ENCODE assay signal across 23 cellular contexts in the genomic region with DNA sequence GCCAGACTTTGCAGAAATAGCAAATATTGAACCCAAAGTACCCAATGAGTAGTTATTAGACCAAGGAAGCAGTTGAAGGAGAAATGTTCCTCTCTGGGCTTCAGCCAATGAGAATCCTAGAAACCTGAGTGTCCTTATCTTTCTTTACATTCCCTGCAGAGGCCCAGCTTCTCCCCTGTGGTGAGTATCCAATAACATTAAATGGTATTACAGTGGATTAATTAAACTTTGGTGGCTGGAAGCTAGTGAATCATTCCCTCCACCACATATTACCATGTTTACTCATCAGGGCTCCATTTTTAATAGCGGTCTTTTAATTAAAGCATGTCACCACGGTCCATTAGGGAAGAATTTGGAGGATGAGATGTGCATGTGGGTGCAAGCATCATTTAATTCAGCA.
"Had no signal": no experiment of that assay in that cellular context is flagged by ENCODE, and none has a peak within 500 bp of the region (broad histone marks: within the 10 kb centered on the region; RNA-seq: fewer than 3 reads in every experiment).

No MANE protein-coding gene starts in this region.

- H2AFZ ChIP-seq: parathyroid adenoma had no signal

- H3K4me3 ChIP-seq: gastroesophageal sphincter, heart left ventricle, lung, thyroid gland had no signal

- H3K79me2 ChIP-seq: parathyroid adenoma had no signal

- H3K27me3 ChIP-seq: gastroesophageal sphincter, thyroid gland had no signal

- H3K36me3 Mint-ChIP-seq: activated naive CD8-positive, alpha-beta T cell treated with anti-CD3 and anti-CD28 coated beads, Interleukin-2, amount 10 ng/mL, durations not matched to agents 7 days and 5 days; mesothelial cell of epicardium; natural killer cell treated with Interleukin-12 subunit alpha and Interleukin-12 subunit beta and Interleukin-15 and Interleukin-18, amount 100 ng/mL, for 72 hours had no signal

- H3K9me3 Mint-ChIP-seq: activated B cell treated with CpG ODN at 0.5 μM for 24 hours; activated CD4-positive, alpha-beta memory T cell treated with anti-CD3 and anti-CD28 coated beads, Interleukin-2, amount 10 ng/mL, durations not matched to agents 7 days and 5 days; activated naive CD8-positive, alpha-beta T cell treated with anti-CD3 and anti-CD28 coated beads, Interleukin-2, amount 10 ng/mL, durations not matched to agents 7 days and 5 days; activated T-helper 2 cell treated with anti-CD3 and anti-CD28 coated beads, Interferon-gamma antibody, Interleukin-2, Interleukin-4, amounts not matched to agents 10 μg/mL and 5 μg/mL and 100 μg/mL, durations not matched to agents 14 hours and 24 hours and 36 hours; mesothelial cell of epicardium; natural killer cell treated with Interleukin-12 subunit alpha and Interleukin-12 subunit beta and Interleukin-15 and Interleukin-18, amount 100 ng/mL, for 72 hours; T-helper 2 cell treated with Interferon-gamma antibody and Interleukin-4, amounts not matched to agents 5 μg/mL and 100 μg/mL, for 36 hours had no signal

- H3K4me3 Mint-ChIP-seq: activated B cell treated with CpG ODN at 0.5 μM for 24 hours; activated CD4-positive, alpha-beta memory T cell treated with anti-CD3 and anti-CD28 coated beads, Interleukin-2, amount 10 ng/mL, durations not matched to agents 7 days and 5 days; activated naive CD8-positive, alpha-beta T cell treated with anti-CD3 and anti-CD28 coated beads, Interleukin-2, amount 10 ng/mL, durations not matched to agents 7 days and 5 days; mesothelial cell of epicardium; natural killer cell treated with Interleukin-12 subunit alpha and Interleukin-12 subunit beta and Interleukin-15 and Interleukin-18, amount 100 ng/mL, for 72 hours; T-helper 2 cell treated with Interferon-gamma antibody and Interleukin-4, amounts not matched to agents 5 μg/mL and 100 μg/mL, for 36 hours had no signal

- H3K36me3 ChIP-seq: gastroesophageal sphincter, heart left ventricle, thyroid gland had no signal

- H3K27ac Mint-ChIP-seq: activated B cell treated with CpG ODN at 0.5 μM for 24 hours; activated CD4-positive, alpha-beta memory T cell treated with anti-CD3 and anti-CD28 coated beads, Interleukin-2, amount 10 ng/mL, durations not matched to agents 7 days and 5 days; activated naive CD8-positive, alpha-beta T cell treated with anti-CD3 and anti-CD28 coated beads, Interleukin-2, amount 10 ng/mL, durations not matched to agents 7 days and 5 days; activated T-helper 2 cell treated with anti-CD3 and anti-CD28 coated beads, Interferon-gamma antibody, Interleukin-2, Interleukin-4, amounts not matched to agents 10 μg/mL and 5 μg/mL and 100 μg/mL, durations not matched to agents 14 hours and 24 hours and 36 hours; mesothelial cell of epicardium; natural killer cell treated with Interleukin-12 subunit alpha and Interleukin-12 subunit beta and Interleukin-15 and Interleukin-18, amount 100 ng/mL, for 72 hours; T-helper 2 cell treated with Interferon-gamma antibody and Interleukin-4, amounts not matched to agents 5 μg/mL and 100 μg/mL, for 36 hours had no signal

- H3K9me3 ChIP-seq: gastroesophageal sphincter, heart left ventricle, thyroid gland had no signal

- H3K27ac ChIP-seq: gastroesophageal sphincter, heart left ventricle, parathyroid adenoma, thyroid gland had no signal

- DNase-seq: activated B cell treated with CpG ODN at 0.5 μM for 24 hours; activated CD4-positive, alpha-beta memory T cell treated with anti-CD3 and anti-CD28 coated beads, Interleukin-2, amount 10 ng/mL, durations not matched to agents 7 days and 5 days; activated CD4-positive, alpha-beta T cell treated with anti-CD3 and anti-CD28 coated beads for 4 hours; activated naive CD4-positive, alpha-beta T cell treated with Interleukin-2 at 50 U/mL for 16 hours; activated naive CD8-positive, alpha-beta T cell treated with anti-CD3 and anti-CD28 coated beads, Interleukin-2, amount 10 ng/mL, durations not matched to agents 7 days and 5 days; activated T-cell treated with anti-CD3 and anti-CD28 coated beads, Interleukin-2, amount 50 U/mL, for 1 hour; cerebellar nuclear complex; effector CD4-positive, alpha-beta T cell; heart left ventricle; kidney; retina; stimulated activated CD4-positive, alpha-beta T cell treated with anti-CD3 and anti-CD28 coated beads, Interleukin-12 subunit alpha, Interleukin-12 subunit beta, amount 100 ng/mL, for 4 hours; stimulated activated CD4-positive, alpha-beta T cell treated with anti-CD3 and anti-CD28 coated beads, Interleukin-1b, Interleukin-23, amount 100 ng/mL, for 48 hours; stimulated activated CD8-positive, alpha-beta memory T cell treated with anti-CD3 and anti-CD28 coated beads, Interleukin-4, amount 100 ng/mL, for 48 hours; stimulated activated naive CD4-positive, alpha-beta T cell treated with Interleukin-2 at 50 U/mL for 16 hours; thyroid gland had no signal

- H3K4me1 ChIP-seq: gastroesophageal sphincter, heart left ventricle, parathyroid adenoma had no signal

- H3K4me1 Mint-ChIP-seq: activated B cell treated with CpG ODN at 0.5 μM for 24 hours, mesothelial cell of epicardium had no signal

- H3K9ac ChIP-seq: parathyroid adenoma had no signal
